9 cellular contexts compared by ENCODE assay signal in genomic region chr13:67023088-67023893, GRCh38.
DNase-seq lines count a peak whose midpoint lies in the region; ATAC-seq and TF ChIP-seq lines count a peak whose summit lies in the region.
"Had no signal": no experiment of that assay in that cellular context is flagged by ENCODE, and none has a peak within 500 bp of the region (broad histone marks: within the 10 kb centered on the region; RNA-seq: fewer than 3 reads in every experiment).

No MANE protein-coding gene starts in this region.

- DNase-seq in HAP-1 (ENCODE audit: low spot score in 2 of 2), result peak; percentile 56 to 64
- peak; percentile 64 for DNase-seq in NCI-H345 (lab: John Stamatoyannopoulos, UW)
- peak; percentile 31 for DNase-seq in epidermal melanocyte (ENCODE audit: insufficient read length, low spot score)
- no peak for DNase-seq in sciatic nerve (ENCODE audit: low spot score)
- no peak for DNase-seq in Peyer's patch
- no peak for DNase-seq in NCI-H187 treated with DMSO at 0.1 percent for 48 hours (lab: John Stamatoyannopoulos, UW)
- DNase-seq: T-helper 9 cell had no signal

- ATAC-seq in sciatic nerve (peak; percentile 56), GM18498 (IDR thresholded peaks at IDR 0.05; ENCODE audit: unreplicated experiment) (no peak)

- H3K27ac ChIP-seq in Peyer's patch, result no peak overlapping the region
- H3K27ac ChIP-seq: ascending aorta had no signal

- no peaks in the 10 kb centered on the region for H3K36me3 ChIP-seq in HAP-1 (replicated peaks)
- H3K36me3 ChIP-seq in Peyer's patch, result no peaks in the 10 kb centered on the region
- H3K36me3 ChIP-seq: ascending aorta had no signal

- H3K4me1 ChIP-seq in HAP-1 (peaks cover 9% of the 10 kb centered on the region), Peyer's patch (no peaks in the 10 kb centered on the region)
- H3K4me1 ChIP-seq: ascending aorta had no signal

- no peak for TF ChIP-seq CTCF in Peyer's patch (IDR thresholded peaks at IDR 0.05)

- TF ChIP-seq POLR2A in Peyer's patch (IDR thresholded peaks at IDR 0.05), result no peak

- H3K9me3 ChIP-seq in HAP-1 (no peaks in the 10 kb centered on the region), Peyer's patch (no peaks in the 10 kb centered on the region)
- H3K9me3 ChIP-seq: ascending aorta had no signal

- H3K27me3 ChIP-seq in HAP-1 (ENCODE audit: low read depth) (no peaks in the 10 kb centered on the region), Peyer's patch (no peaks in the 10 kb centered on the region)
- H3K27me3 ChIP-seq: ascending aorta had no signal

- no peak overlapping the region for H3K4me3 ChIP-seq in HAP-1
- no peak overlapping the region for H3K4me3 ChIP-seq in Peyer's patch
- H3K4me3 ChIP-seq: ascending aorta had no signal

- intact Hi-C loops in sciatic nerve (cut with DNase I), result no loop called here

- in situ Hi-C loops in HAP-1 (cut with MboI; ENCODE audit: low sequenced_read_pairs), result no loop called here

Comparison
In these comparisons a context has a peak if more than half of its experiments do, and no peak if none do; other contexts are left out.
1. DNase-seq: peak in HAP-1 (2 of 2), NCI-H345 (single experiment) and epidermal melanocyte (single experiment); none in sciatic nerve (single experiment), Peyer's patch (0 of 3) and NCI-H187 treated with DMSO at 0.1 percent for 48 hours (single experiment).